9 cellular contexts compared by ENCODE assay signal in the genomic region with DNA sequence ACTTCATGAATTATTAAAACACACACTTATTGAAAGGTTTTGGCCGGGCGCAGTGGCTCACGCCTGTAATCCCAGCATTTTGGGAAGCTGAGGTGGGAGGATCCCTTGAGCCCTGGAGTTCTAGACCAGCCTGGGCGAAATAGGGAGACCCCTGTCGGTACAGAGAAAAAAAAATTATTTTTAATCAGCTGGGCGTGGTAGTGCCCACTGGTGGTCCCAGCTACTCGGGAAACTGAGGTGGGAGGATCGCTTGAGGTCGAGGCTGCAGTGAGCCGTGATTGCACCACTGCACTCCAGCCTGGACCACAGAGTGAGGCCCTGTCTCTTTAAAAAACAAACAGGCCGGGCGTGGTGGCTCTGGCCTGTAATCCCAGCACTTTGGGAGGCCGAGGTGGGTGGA. TPM values are rescaled to one million over a fixed set of nuclear protein-coding genes. Genes with fewer than 3 reads are reported as not detected.
DNase-seq lines count a peak whose midpoint lies in the region; ATAC-seq and TF ChIP-seq lines count a peak whose summit lies in the region.
"Had no signal": no experiment of that assay in that cellular context is flagged by ENCODE, and none has a peak within 500 bp of the region (broad histone marks: within the 10 kb centered on the region; RNA-seq: fewer than 3 reads in every experiment).

No MANE protein-coding gene starts in this region.

- no peak overlapping the region for H3K9ac ChIP-seq in neural progenitor cell

- H3K27ac ChIP-seq in neural progenitor cell (no peak overlapping the region), thyroid gland (no peak overlapping the region)

- peak overlapping the region; percentile 23 to 100 (median 96) for H3K27ac Mint-ChIP-seq in IgD-negative memory B cell
- H3K27ac Mint-ChIP-seq in chondrocyte (ENCODE audit: unreplicated experiment) = peak overlapping the region; percentile 100
- no peak overlapping the region for H3K27ac Mint-ChIP-seq in neural progenitor cell

- H3K4me1 Mint-ChIP-seq in IgD-negative memory B cell (peaks cover 8 to 15% (median 11%) of the 10 kb centered on the region in 3 donors), chondrocyte (ENCODE audit: low read depth) (peaks cover 23% of the 10 kb centered on the region), neural progenitor cell (peaks cover 17% of the 10 kb centered on the region)

- H3K36me3 ChIP-seq in neural progenitor cell (no peaks in the 10 kb centered on the region), thyroid gland (no peaks in the 10 kb centered on the region)

- H3K36me3 Mint-ChIP-seq in IgD-negative memory B cell = peaks cover 4% of the 10 kb centered on the region
- H3K36me3 Mint-ChIP-seq in chondrocyte (ENCODE audit: low read depth) = peaks cover 12% of the 10 kb centered on the region
- peaks cover 21% of the 10 kb centered on the region for H3K36me3 Mint-ChIP-seq in neural progenitor cell

- H3F3A ChIP-seq in neural progenitor cell (ENCODE audit: low read depth) = peaks cover 45% of the 10 kb centered on the region

- H3K9me3 ChIP-seq in neural progenitor cell (ENCODE audit: low read depth) (no peaks in the 10 kb centered on the region), thyroid gland (no peaks in the 10 kb centered on the region)

- peak; percentile 62 for DNase-seq in NCI-H2227 (lab: John Stamatoyannopoulos, UW; ENCODE audit: unreplicated experiment)
- DNase-seq in NCI-H2227 treated with DMSO at 0.1 percent for 48 hours (lab: John Stamatoyannopoulos, UW) = no peak
- peak; percentile 52 for DNase-seq in chondrocyte (ENCODE audit: low spot score)
- no peak for DNase-seq in neural progenitor cell (ENCODE audit: low spot score)
- no peak for DNase-seq in thyroid gland
- no peak for DNase-seq in 8988T
- DNase-seq: activated CD4-positive, CD25-positive, alpha-beta regulatory T cell had no signal

- intact Hi-C loops in thyroid gland (cut with DNase I) = no loop called here

- H3K4me2 ChIP-seq in neural progenitor cell = no peak overlapping the region

- no peaks in the 10 kb centered on the region for H4K20me1 ChIP-seq in neural progenitor cell (ENCODE audit: low read depth)

- no peaks in the 10 kb centered on the region for H3K27me3 Mint-ChIP-seq in IgD-negative memory B cell
- H3K27me3 Mint-ChIP-seq in chondrocyte (ENCODE audit: low read depth) = no peaks in the 10 kb centered on the region
- peaks cover 10% of the 10 kb centered on the region for H3K27me3 Mint-ChIP-seq in neural progenitor cell (ENCODE audit: insufficient read depth, low read depth)

- no peaks in the 10 kb centered on the region for H3K4me1 ChIP-seq in neural progenitor cell
- peaks cover 7 to 8% of the 10 kb centered on the region in 2 donors for H3K4me1 ChIP-seq in thyroid gland

- H3K9me3 Mint-ChIP-seq in IgD-negative memory B cell (no peaks in the 10 kb centered on the region), chondrocyte (ENCODE audit: low read depth) (no peaks in the 10 kb centered on the region), neural progenitor cell (no peaks in the 10 kb centered on the region)

- no peak overlapping the region for H2AFZ ChIP-seq in neural progenitor cell (replicated peaks)

- H3K4me3 ChIP-seq in neural progenitor cell (no peak overlapping the region), thyroid gland (replicated peaks in 1 of 3) (no peak overlapping the region)

- TF ChIP-seq CTCF in chondrocyte (IDR thresholded peaks at IDR 0.05) = no peak
- no peak for TF ChIP-seq CTCF in neural progenitor cell (IDR thresholded peaks at IDR 0.05)
- TF ChIP-seq CTCF in thyroid gland (IDR thresholded peaks at IDR 0.05) = no peak

- WGBS in thyroid gland, 2 donors = 84 to 89% methylated on average over 13 of the region's 13 CpGs

- ATAC-seq in SK-N-SH treated with all-trans-retinoic acid at 6 μM for 48 hours = no peak

- peaks cover 27% of the 10 kb centered on the region for H3K79me2 ChIP-seq in neural progenitor cell (ENCODE audit: low read depth)

- H3K27me3 ChIP-seq in neural progenitor cell (no peaks in the 10 kb centered on the region), thyroid gland (no peaks in the 10 kb centered on the region)

- no peak for TF ChIP-seq POLR2A in thyroid gland (IDR thresholded peaks at IDR 0.05)

- H3K4me3 Mint-ChIP-seq in IgD-negative memory B cell (peak overlapping the region in 2 of 4 donors; percentile 96 to 98), chondrocyte (ENCODE audit: unreplicated experiment) (no peak overlapping the region), neural progenitor cell (peak overlapping the region; percentile 92)

TF ChIP-seq in SK-N-SH treated with all-trans-retinoic acid at 6 μM for 48 hours, 23 proteins besides CTCF, POLR2A, EP300 and RAD21 (continues in another document):
- no peak for TF ChIP-seq OSR1 (CRISPR knock-in tag; IDR thresholded peaks at IDR 0.05)
- no peak for TF ChIP-seq ESRRG (CRISPR knock-in tag; IDR thresholded peaks at IDR 0.05)
- no peak for TF ChIP-seq ISL1 (CRISPR knock-in tag; IDR thresholded peaks at IDR 0.05)
- TF ChIP-seq PPARA (CRISPR knock-in tag; IDR thresholded peaks at IDR 0.05; ENCODE audit: borderline replicate concordance) = no peak
- no peak for TF ChIP-seq CSDC2 (CRISPR knock-in tag; IDR thresholded peaks at IDR 0.05)
- TF ChIP-seq ZNF70 (CRISPR knock-in tag; IDR thresholded peaks at IDR 0.05) = no peak
- TF ChIP-seq ZFP3 (CRISPR knock-in tag; IDR thresholded peaks at IDR 0.05) = no peak
- TF ChIP-seq ZNF8 (CRISPR knock-in tag; IDR thresholded peaks at IDR 0.05) = no peak
- TF ChIP-seq TCF4 (CRISPR knock-in tag; IDR thresholded peaks at IDR 0.05; ENCODE audit: borderline replicate concordance) = no peak
- TF ChIP-seq ZNF565 (CRISPR knock-in tag; conservative IDR thresholded peaks at IDR 0.05; ENCODE audit: low read depth) = no peak
- TF ChIP-seq SNAI2 (CRISPR knock-in tag; IDR thresholded peaks at IDR 0.05) = no peak
- TF ChIP-seq BACH2 (CRISPR knock-in tag; IDR thresholded peaks at IDR 0.05; ENCODE audit: borderline replicate concordance) = no peak
- no peak for TF ChIP-seq ZC3H10 (CRISPR knock-in tag; IDR thresholded peaks at IDR 0.05)
- TF ChIP-seq ARNTL (CRISPR knock-in tag; IDR thresholded peaks at IDR 0.05; ENCODE audit: borderline replicate concordance, low read depth) = no peak
- no peak for TF ChIP-seq ZFP30 (CRISPR knock-in tag; IDR thresholded peaks at IDR 0.05)
- no peak for TF ChIP-seq PATZ1 (CRISPR knock-in tag; IDR thresholded peaks at IDR 0.05; ENCODE audit: borderline replicate concordance)
- TF ChIP-seq GLIS3 (CRISPR knock-in tag; IDR thresholded peaks at IDR 0.05) = no peak
- no peak for TF ChIP-seq POU6F1 (CRISPR knock-in tag; IDR thresholded peaks at IDR 0.05; ENCODE audit: borderline replicate concordance, low read depth)

RNA-seq across cellular contexts. Expression of gene GABPB2, which starts 1.7 kb away (rescaled TPM):
- 5.5 TPM for polyA plus RNA-seq in IgD-negative memory B cell
- total RNA-seq in chondrocyte = 7.8 to 11.7 TPM (median 8.2 TPM) in 3 replicates
- 6.5 and 6.9 TPM in 2 replicates for total RNA-seq in neural progenitor cell (ENCODE audit: low replicate concordance)
- total RNA-seq in thyroid gland = 10 to 100 TPM; 14.9 to 22.2 (median 18.3) TPM

RNA-seq across cellular contexts. Expression of gene MLLT11, which starts 12.0 kb away (rescaled TPM):
- polyA plus RNA-seq in IgD-negative memory B cell = 1.5 TPM
- 42.8 to 49.9 TPM (median 42.8 TPM) in 3 replicates for total RNA-seq in chondrocyte
- 27.9 and 37.0 TPM in 2 replicates for total RNA-seq in neural progenitor cell (ENCODE audit: low replicate concordance)
- total RNA-seq in thyroid gland = 1 to 10 TPM in 2 of 4 donors, under 1 TPM in 2; 0.46 to 1.6 (median 1.2) TPM

RNA-seq across cellular contexts. Expression of gene CDC42SE1, which starts 12.8 kb away (rescaled TPM):
- 86.2 TPM for polyA plus RNA-seq in IgD-negative memory B cell
- total RNA-seq in chondrocyte (60.1 to 76.7 TPM (median 76.6 TPM) in 3 replicates), neural progenitor cell (ENCODE audit: low replicate concordance) (50.7 and 54.9 TPM in 2 replicates), thyroid gland (10 to 100 TPM; 64.9 to 95.3 (median 82.2) TPM)

RNA-seq across cellular contexts. Expression of gene C1orf56, which starts 24.7 kb away (rescaled TPM):
- 4.5 TPM for polyA plus RNA-seq in IgD-negative memory B cell
- total RNA-seq in chondrocyte (2.8 to 5.9 TPM (median 3.1 TPM) in 3 replicates), neural progenitor cell (ENCODE audit: low replicate concordance) (2.9 and 5.5 TPM in 2 replicates), thyroid gland (10 to 100 TPM in 3 of 4 donors, 1 to 10 TPM in 1; 7.8 to 22.6 (median 14.8) TPM)

RNA-seq across cellular contexts. Expression of gene BNIPL, which starts 35.8 kb away (rescaled TPM):
- polyA plus RNA-seq in IgD-negative memory B cell = 0.13 TPM
- total RNA-seq in chondrocyte (0.36 to 0.63 TPM (median 0.62 TPM) in 3 replicates), neural progenitor cell (ENCODE audit: low replicate concordance) (0.97 and 1.0 TPM in 2 replicates), thyroid gland (10 to 100 TPM in 1 of 4 donors, 1 to 10 TPM in 3; 4.0 to 16.8 (median 5.0) TPM)

Comparison
In these comparisons a context has a peak if more than half of its experiments do, and no peak if none do; other contexts are left out.
1. DNase-seq: peak in NCI-H2227 (single experiment) and chondrocyte (single experiment); none in NCI-H2227 treated with DMSO at 0.1 percent for 48 hours (single experiment), neural progenitor cell (single experiment), thyroid gland (0 of 2) and 8988T (single experiment).
2. RNA of gene MLLT11, which starts 12.0 kb away (total RNA-seq): 42.8 to 49.9 TPM in chondrocyte and 27.9 to 37.0 TPM in neural progenitor cell; 0.46 to 1.6 TPM in thyroid gland; every median in the first group is over 10 times any median in the second.